26 cellular contexts compared by ENCODE assay signal in the genomic region with DNA sequence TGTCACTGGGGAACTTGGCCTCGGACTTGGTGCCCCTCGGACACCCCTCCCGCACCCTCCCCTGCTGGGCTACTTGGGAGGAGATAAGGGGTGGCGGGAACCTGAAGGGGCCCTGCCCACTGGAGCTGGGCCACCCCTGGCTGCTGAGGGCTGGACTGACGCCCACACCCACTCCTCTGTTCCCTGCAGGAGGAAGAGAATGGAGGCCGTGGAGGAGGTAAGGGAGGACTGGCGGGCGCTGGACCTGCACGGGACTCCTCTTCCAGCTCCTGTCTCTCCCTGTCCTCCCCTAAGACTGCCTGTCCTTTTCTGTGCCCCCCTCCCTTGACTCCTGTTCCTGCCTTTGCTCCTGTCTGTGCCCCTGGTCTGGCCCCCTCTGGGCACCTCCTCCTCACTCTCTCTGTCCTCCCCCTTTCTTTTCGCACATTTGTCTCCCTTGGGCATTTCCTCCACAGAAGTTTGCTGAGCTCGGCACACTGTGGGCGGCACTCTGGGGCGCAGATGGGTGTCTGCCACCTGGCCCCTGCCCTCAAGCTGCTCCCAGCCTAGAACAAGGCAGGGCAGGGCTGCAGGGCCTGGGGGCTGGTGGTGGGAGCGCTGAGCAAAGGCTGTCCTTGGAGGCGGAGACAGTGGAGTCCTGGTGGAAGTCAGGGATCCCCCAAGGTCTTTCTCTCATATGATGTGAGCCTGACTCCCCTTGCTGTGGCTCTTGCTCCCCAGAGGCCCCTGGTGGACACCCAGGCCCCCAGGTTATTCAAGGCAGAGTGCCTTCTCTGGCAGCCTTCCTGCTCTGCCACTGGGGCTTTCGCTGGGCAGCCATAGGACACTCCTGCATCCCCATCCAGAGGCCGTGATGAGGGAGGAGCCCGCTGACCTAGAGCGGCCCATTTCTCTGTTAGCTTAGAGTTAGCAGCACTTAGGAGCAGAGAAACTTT. TPM values are rescaled to one million over a fixed set of nuclear protein-coding genes. Genes with fewer than 3 reads are reported as not detected.
DNase-seq lines count a peak whose midpoint lies in the region; ATAC-seq, FAIRE-seq and TF ChIP-seq lines count a peak whose summit lies in the region.
"Had no signal": no experiment of that assay in that cellular context is flagged by ENCODE, and none has a peak within 500 bp of the region (broad histone marks: within the 10 kb centered on the region; RNA-seq: fewer than 3 reads in every experiment).

No MANE protein-coding gene starts in this region.

- no peak for TF ChIP-seq EP300 in H1 (IDR thresholded peaks at IDR 0.05; ENCODE audit: borderline replicate concordance in 1 of 2, low read depth in 2 of 2, low read length in 2 of 2)

- no peak overlapping the region for H3K4me3 Mint-ChIP-seq in osteocyte (ENCODE audit: unreplicated experiment)
- H3K4me3 Mint-ChIP-seq: activated CD8-positive, alpha-beta memory T cell treated with anti-CD3 and anti-CD28 coated beads, Interleukin-2, amount 10 ng/mL, durations not matched to agents 7 days and 5 days; memory B cell; naive thymus-derived CD4-positive, alpha-beta T cell had no signal

- peak; percentile 30; the same call in 1 of the 3 replicates for ATAC-seq in DND-41 (ENCODE audit: insufficient read depth, low read depth)
- ATAC-seq: activated CD8-positive, alpha-beta memory T cell treated with anti-CD3 and anti-CD28 coated beads, Interleukin-2, amount 10 ng/mL, durations not matched to agents 7 days and 5 days; naive thymus-derived CD4-positive, alpha-beta T cell had no signal

- no peak overlapping the region for H2BK120ac ChIP-seq in H1 (replicated peaks; ENCODE audit: low read depth, low read length)

- H3K4me2 ChIP-seq in DND-41 (ENCODE audit: insufficient read depth, low read length) (no peak overlapping the region), H1 (ENCODE audit: insufficient read depth in 1 of 2, low read depth in 2 of 2, low read length in 2 of 2) (no peak overlapping the region)
- H3K4me2 ChIP-seq: KMS-11 had no signal

- no peak overlapping the region for H4K5ac ChIP-seq in H1 (ENCODE audit: insufficient read length, low read depth, low read length)

- peak overlapping the region; percentile 71 for H2BK5ac ChIP-seq in H1 (ENCODE audit: low read depth, low read length)

- H4K91ac ChIP-seq in H1 (replicated peaks; ENCODE audit: insufficient read length, low read length) = no peak overlapping the region

- H3K23ac ChIP-seq in H1 (ENCODE audit: insufficient read length) = no peak overlapping the region

- DNase-seq in DND-41 (no peak), HUDEP-2 (lab: John Stamatoyannopoulos, UW; ENCODE audit: unreplicated experiment in 76 of 76) (peak in 62 of 76 experiments; percentile 38 to 92 (median 77)), H1 (ENCODE audit: low read depth in 1 of 2, low spot score in 2 of 2) (no peak), osteocyte (ENCODE audit: extremely low spot score, unreplicated experiment) (no peak), HEK293T (ENCODE audit: extremely low spot score) (no peak), SJCRH30 (no peak)
- no peak for DNase-seq in activated CD8-positive, alpha-beta memory T cell treated with anti-CD3 and anti-CD28 coated beads, Interleukin-2, amount 50 U/mL, for 4 hours
- DNase-seq: activated CD4-positive, alpha-beta T cell treated with anti-CD3 and anti-CD28 coated beads for 4 hours; activated CD8-positive, alpha-beta memory T cell treated with anti-CD3 and anti-CD28 coated beads, Interleukin-2, amount 10 ng/mL, durations not matched to agents 7 days and 5 days; AML-193; COR-L47; dermis blood vessel endothelial cell; GM23248; kidney; MV-4-11; naive thymus-derived CD4-positive, alpha-beta T cell; NCI-H1694; stimulated activated CD4-positive, alpha-beta T cell treated with anti-CD3 and anti-CD28 coated beads, Interleukin-2, amount 100 ng/mL, for 24 hours; stimulated activated naive CD4-positive, alpha-beta T cell treated with Interleukin-2 at 50 U/mL for 16 hours; trophoblast cell had no signal

- H3K27ac ChIP-seq in DND-41 (ENCODE audit: low read length) (no peak overlapping the region), H1 (ENCODE audit: low read depth, low read length) (no peak overlapping the region), SJCRH30 (no peak overlapping the region)
- H3K27ac ChIP-seq: epithelial cell of prostate, GM23248, KMS-11 had no signal

- H2AK5ac ChIP-seq in H1 (ENCODE audit: low read depth, low read length) = no peak overlapping the region

- FAIRE-seq in H1 (lab: Jason Lieb, UNC) = no peak
- FAIRE-seq: bronchial epithelial cell, GM19239, kidney had no signal

- H2BK20ac ChIP-seq in H1 (ENCODE audit: low read length) = no peak overlapping the region

- peaks cover 27% of the 10 kb centered on the region for H3K36me3 Mint-ChIP-seq in osteocyte (ENCODE audit: unreplicated experiment)
- H3K36me3 Mint-ChIP-seq: activated CD8-positive, alpha-beta memory T cell treated with anti-CD3 and anti-CD28 coated beads, Interleukin-2, amount 10 ng/mL, durations not matched to agents 7 days and 5 days; memory B cell; naive thymus-derived CD4-positive, alpha-beta T cell had no signal

- H3K27me3 ChIP-seq in DND-41 (ENCODE audit: insufficient read depth, low read length, poor library complexity) (no peaks in the 10 kb centered on the region), H1 (replicated peaks in 1 of 4; ENCODE audit: control insufficient read depth in 3 of 4, extremely low read depth in 1 of 4, insufficient read depth in 3 of 4, low read length in 3 of 4) (no peaks in the 10 kb centered on the region), SJCRH30 (no peaks in the 10 kb centered on the region)

- peaks cover 69% of the 10 kb centered on the region for H3K4me1 Mint-ChIP-seq in osteocyte (ENCODE audit: unreplicated experiment)
- H3K4me1 Mint-ChIP-seq: activated CD8-positive, alpha-beta memory T cell treated with anti-CD3 and anti-CD28 coated beads, Interleukin-2, amount 10 ng/mL, durations not matched to agents 7 days and 5 days; memory B cell had no signal

- no peak for TF ChIP-seq POLR2A in H1 (IDR thresholded peaks at IDR 0.05; ENCODE audit: control extremely low read depth in 1 of 2, low read depth in 2 of 2, low read length in 2 of 2)

- no peak overlapping the region for H2BK12ac ChIP-seq in H1 (ENCODE audit: low read depth, low read length)

- no peak overlapping the region for H3K18ac ChIP-seq in H1 (ENCODE audit: extremely low read depth, low read length)

- no peak overlapping the region; the same call in 1 of the 2 replicates for H4K8ac ChIP-seq in H1 (ENCODE audit: extremely low read depth, insufficient read depth, low read length)

- no peaks in the 10 kb centered on the region for H3K9me3 Mint-ChIP-seq in osteocyte (ENCODE audit: unreplicated experiment)
- H3K9me3 Mint-ChIP-seq: activated T-helper 2 cell treated with anti-CD3 and anti-CD28 coated beads, Interferon-gamma antibody, Interleukin-2, Interleukin-4, amounts not matched to agents 10 μg/mL and 5 μg/mL and 100 μg/mL, durations not matched to agents 14 hours and 24 hours and 36 hours; memory B cell; naive thymus-derived CD4-positive, alpha-beta T cell had no signal

- POLR2A ChIA-PET in H1 (lab: Charles Lee; ENCODE audit: partially characterized antibody) = interaction anchor here (0.6 to 3.5 kb wide), 8 partner anchors 9 to 35 kb away, joined by 3 to 30 read pairs (median 4); no protein-coding TSS in a partner anchor
- POLR2A ChIA-PET in HEK293T (lab: Yijun Ruan, JAX) = no interaction called here

- WGBS in H1 (ENCODE audit: extremely low coverage in 1 of 2, insufficient coverage in 1 of 2, insufficient read length in 1 of 2, insufficient replicate concordance in 2 of 2, low coverage in 1 of 2, low lambda C conversion rate in 2 of 2, missing lambda C conversion rate in 1 of 2), 2 experiments = 92% methylated on average over 15 of the region's 19 CpGs; no CpG with 5 or more reads in 1 of the 2 experiments

- H3K23me2 ChIP-seq in H1 (ENCODE audit: low read depth, low read length) = no peaks in the 10 kb centered on the region

- H3K9me3 ChIP-seq in DND-41 (ENCODE audit: insufficient read depth, low read length, severe bottlenecking) = no peaks in the 10 kb centered on the region
- H3K9me3 ChIP-seq in H1 (ENCODE audit: insufficient read depth in 2 of 2, low read depth in 1 of 2, low read length in 1 of 2) = no peaks in the 10 kb centered on the region
- no peaks in the 10 kb centered on the region for H3K9me3 ChIP-seq in SJCRH30 (replicated peaks)

- H2BK15ac ChIP-seq in H1 (ENCODE audit: low read length) = no peak overlapping the region

- H3K79me1 ChIP-seq in H1 (ENCODE audit: low read depth, low read length) = peaks cover 28% of the 10 kb centered on the region

- H3K79me2 ChIP-seq in DND-41 (ENCODE audit: insufficient read depth, low read length) = peaks cover 39% of the 10 kb centered on the region
- peaks cover 4 to 57% of the 10 kb centered on the region in 2 experiments for H3K79me2 ChIP-seq in H1 (ENCODE audit: control insufficient read depth in 1 of 2, insufficient read depth in 2 of 2, low read length in 2 of 2)

- no peak overlapping the region for H3K4ac ChIP-seq in H1 (replicated peaks; ENCODE audit: insufficient read length, low read depth, low read length)

- peak overlapping the region; percentile 47 for H3K27ac Mint-ChIP-seq in osteocyte (ENCODE audit: unreplicated experiment)
- H3K27ac Mint-ChIP-seq: activated CD8-positive, alpha-beta memory T cell treated with anti-CD3 and anti-CD28 coated beads, Interleukin-2, amount 10 ng/mL, durations not matched to agents 7 days and 5 days; activated T-helper 2 cell treated with anti-CD3 and anti-CD28 coated beads, Interferon-gamma antibody, Interleukin-2, Interleukin-4, amounts not matched to agents 10 μg/mL and 5 μg/mL and 100 μg/mL, durations not matched to agents 14 hours and 24 hours and 36 hours; memory B cell; naive thymus-derived CD4-positive, alpha-beta T cell had no signal

- H4K20me1 ChIP-seq in DND-41 (ENCODE audit: insufficient read depth, low read length) (peaks cover 65% of the 10 kb centered on the region), H1 (replicated peaks in 1 of 2; ENCODE audit: control insufficient read depth in 1 of 2, insufficient read depth in 2 of 2, low read length in 2 of 2) (peaks cover 9 to 32% of the 10 kb centered on the region in 2 experiments)

- H3K4me1 ChIP-seq in DND-41 (ENCODE audit: insufficient read depth, low read length) (peaks cover 2% of the 10 kb centered on the region), H1 (replicated peaks in 1 of 4; ENCODE audit: control insufficient read depth in 3 of 4, insufficient read depth in 4 of 4, low read length in 3 of 4) (peaks cover 0 to 18% (median 8%) of the 10 kb centered on the region in 4 experiments; a peak in 6 of 7 replicates), SJCRH30 (peaks cover 25% of the 10 kb centered on the region)

- TF ChIP-seq CTCF in DND-41 (IDR thresholded peaks at IDR 0.05; ENCODE audit: borderline replicate concordance, extremely low read depth, low read length, poor library complexity, severe bottlenecking) = no peak
- TF ChIP-seq CTCF in H1 (IDR thresholded peaks at IDR 0.05; ENCODE audit: control extremely low read depth in 1 of 3, insufficient read depth in 1 of 3, low read depth in 1 of 3, low read length in 3 of 3) = no peak
- no peak for TF ChIP-seq CTCF in osteocyte (IDR thresholded peaks at IDR 0.05)

- H3K27me3 Mint-ChIP-seq in osteocyte (ENCODE audit: unreplicated experiment) = no peaks in the 10 kb centered on the region

- no peak overlapping the region for H3K9ac ChIP-seq in DND-41 (ENCODE audit: low read depth, low read length)
- H3K9ac ChIP-seq in H1 (replicated peaks in 1 of 4; ENCODE audit: extremely low read depth in 1 of 4, low read depth in 3 of 4, low read length in 3 of 4) = no peak overlapping the region
- H3K9ac ChIP-seq: GM23248, KMS-11 had no signal

- H3K56ac ChIP-seq in H1 (replicated peaks; ENCODE audit: insufficient read length, low read depth, low read length) = no peak overlapping the region

- H3K14ac ChIP-seq in H1 (ENCODE audit: insufficient read length) = no peak overlapping the region

- H3K36me3 ChIP-seq in DND-41 (ENCODE audit: insufficient read depth, low read length) (peaks cover 83% of the 10 kb centered on the region), H1 (ENCODE audit: control insufficient read depth in 2 of 4, insufficient read depth in 4 of 4, low read length in 3 of 4) (peaks cover 10 to 51% (median 30%) of the 10 kb centered on the region in 4 experiments), SJCRH30 (peaks cover 36% of the 10 kb centered on the region)

- no peak overlapping the region for H2AFZ ChIP-seq in DND-41 (ENCODE audit: low read depth, low read length)
- no peak overlapping the region for H2AFZ ChIP-seq in H1 (ENCODE audit: low read length)
- H2AFZ ChIP-seq: GM23248 had no signal

- CTCF ChIA-PET in H1 (lab: Charles Lee; ENCODE audit: partially characterized antibody) = interaction anchor here (0.8 to 3.7 kb wide), 18 partner anchors 9 to 128 kb away, joined by 3 to 25 read pairs (median 4); no protein-coding TSS in a partner anchor
- CTCF ChIA-PET in HEK293T (lab: Yijun Ruan, JAX) = interaction anchor here (0.6 kb wide), 1 partner anchor 18 kb away, joined by 3 read pairs; no protein-coding TSS in a partner anchor

- H3K4me3 ChIP-seq in DND-41 (ENCODE audit: low read depth in 1 of 2, low read length in 2 of 2) = no peak overlapping the region
- no peak overlapping the region for H3K4me3 ChIP-seq in H1 (ENCODE audit: extremely low read depth in 1 of 4, insufficient read depth in 2 of 4, low read depth in 3 of 4, low read length in 4 of 4)
- no peak overlapping the region for H3K4me3 ChIP-seq in SJCRH30
- H3K4me3 ChIP-seq: GM23248 had no signal

- peak in 1 of 2 experiments; percentile 31; a peak in 3 of 4 replicates for TF ChIP-seq RAD21 in H1 (IDR thresholded peaks at IDR 0.05 in 1 of 2, conservative IDR thresholded peaks at IDR 0.05 in 1 of 2; ENCODE audit: low read depth in 2 of 2, low read length in 2 of 2)

RNA-seq across cellular contexts. Expression of a gene that starts 32.7 kb away (rescaled TPM):
- 107 and 108 TPM in 2 replicates for total RNA-seq in H1 (2021; fragmentation: NEBNext Ultra II Directional; extraction: Animal tissue kit (Norgen Biotek cat#: 25700))
- 16.3 and 28.6 TPM in 2 replicates for polyA plus RNA-seq in H1 (2011; rRNA removed)
- polyA plus RNA-seq in H1 (2011; cell fraction: cytosol; rRNA removed) = 21.0 TPM
- 52.6 TPM for polyA plus RNA-seq in H1 (2011; cell fraction: nucleus; rRNA removed)
- polyA plus RNA-seq in H1 (2012, experiment 1 of 2) = 39.3 to 66.4 TPM (median 42.6 TPM) in 4 replicates
- polyA plus RNA-seq in H1 (2012, experiment 2 of 2) = 39.0 TPM
- polyA plus RNA-seq in H1 (2013, experiment 1 of 2) = 43.2 TPM
- polyA plus RNA-seq in H1 (2013, experiment 2 of 2) = 43.6 TPM
- polyA minus RNA-seq in H1 (2011; rRNA and poly(A)+ RNA removed) = 23.8 and 36.4 TPM in 2 replicates
- polyA minus RNA-seq in H1 (2011; cell fraction: cytosol; rRNA and poly(A)+ RNA removed) = 25.8 TPM
- polyA minus RNA-seq in H1 (2011; cell fraction: nucleus; rRNA and poly(A)+ RNA removed) = 69.0 TPM
- total RNA-seq in osteocyte = 165 and 177 TPM in 2 replicates
- total RNA-seq in SJCRH30 (2014; rRNA removed; shearing (Covaris generic)) = 35.7 and 37.9 TPM in 2 replicates
- polyA plus RNA-seq: naive thymus-derived CD4-positive, alpha-beta T cell had no signal

Comparison
In these comparisons a context has a peak if more than half of its experiments do, and no peak if none do; other contexts are left out.
1. DNase-seq: peak in HUDEP-2 (62 of 76); none in DND-41 (single experiment), H1 (0 of 2), osteocyte (single experiment), activated CD8-positive, alpha-beta memory T cell treated with anti-CD3 and anti-CD28 coated beads, Interleukin-2, amount 50 U/mL, for 4 hours (single experiment), HEK293T (single experiment) and SJCRH30 (0 of 2).